ENCODE assay signal across 1 cellular context in the genomic region with DNA sequence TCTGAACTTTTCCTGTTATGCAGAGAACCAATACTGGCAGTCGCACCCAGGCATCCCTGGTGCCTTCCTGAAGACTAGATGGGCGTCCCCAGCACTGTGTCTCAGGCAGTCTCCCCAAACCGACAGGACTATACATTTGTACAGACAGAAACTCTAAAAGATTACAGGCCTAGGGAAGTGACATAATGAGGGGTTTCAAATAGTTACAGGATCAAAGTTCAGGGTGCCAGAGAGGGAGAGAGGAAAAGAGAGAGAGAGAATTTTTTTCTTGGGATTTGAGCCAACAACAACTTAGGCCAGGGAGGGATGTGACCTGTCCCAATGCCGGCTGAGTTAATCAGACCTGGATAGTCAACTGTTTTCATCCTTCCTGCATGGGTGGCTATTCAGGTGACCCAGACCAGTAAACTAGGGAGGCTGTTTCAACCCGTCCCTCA.
A peak's percentile ranks its signal among the peaks of the same experiment; 100 is the strongest.
TF ChIP-seq lines count a peak whose summit lies in the region.

No MANE protein-coding gene starts in this region.

TF ChIP-seq in HEK293, 187 proteins besides CTCF, POLR2A, EP300 and RAD21 (continued from another document):
- TF ChIP-seq, protein P1, sequence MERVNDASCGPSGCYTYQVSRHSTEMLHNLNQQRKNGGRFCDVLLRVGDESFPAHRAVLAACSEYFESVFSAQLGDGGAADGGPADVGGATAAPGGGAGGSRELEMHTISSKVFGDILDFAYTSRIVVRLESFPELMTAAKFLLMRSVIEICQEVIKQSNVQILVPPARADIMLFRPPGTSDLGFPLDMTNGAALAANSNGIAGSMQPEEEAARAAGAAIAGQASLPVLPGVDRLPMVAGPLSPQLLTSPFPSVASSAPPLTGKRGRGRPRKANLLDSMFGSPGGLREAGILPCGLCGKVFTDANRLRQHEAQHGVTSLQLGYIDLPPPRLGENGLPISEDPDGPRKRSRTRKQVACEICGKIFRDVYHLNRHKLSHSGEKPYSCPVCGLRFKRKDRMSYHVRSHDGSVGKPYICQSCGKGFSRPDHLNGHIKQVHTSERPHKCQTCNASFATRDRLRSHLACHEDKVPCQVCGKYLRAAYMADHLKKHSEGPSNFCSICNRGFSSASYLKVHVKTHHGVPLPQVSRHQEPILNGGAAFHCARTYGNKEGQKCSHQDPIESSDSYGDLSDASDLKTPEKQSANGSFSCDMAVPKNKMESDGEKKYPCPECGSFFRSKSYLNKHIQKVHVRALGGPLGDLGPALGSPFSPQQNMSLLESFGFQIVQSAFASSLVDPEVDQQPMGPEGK (tag by site-specific recombination; IDR thresholded peaks at IDR 0.05) = no peak
- TF ChIP-seq SP2 (tag by site-specific recombination; IDR thresholded peaks at IDR 0.05) (no peak), SP7 (tag by site-specific recombination; IDR thresholded peaks at IDR 0.05) (peak; percentile 67; the same call in 1 of the 2 replicates), ZBTB17 (tag by site-specific recombination; IDR thresholded peaks at IDR 0.05) (peak; percentile 23; the same call in 1 of the 2 replicates), GFI1B (tag by site-specific recombination; IDR thresholded peaks at IDR 0.05) (no peak)
TF ChIP-seq in HEK293: peak in this region for 2.
